Comparison of ENCODE assay signal across 1 cellular context in genomic region chr5:36901077-36901476, GRCh38.
A peak's percentile ranks its signal among the peaks of the same experiment; 100 is the strongest.
TF ChIP-seq lines count a peak whose summit lies in the region.

No MANE protein-coding gene starts in this region.

TF ChIP-seq in HEK293, 187 proteins besides CTCF, POLR2A, EP300 and RAD21 (continued from another document):
- 0 out of 2 replicates have a peak, but pooled peaks have one; percentile 42 for TF ChIP-seq ZNF280D (tag by site-specific recombination; IDR thresholded peaks at IDR 0.05)
